16 cellular contexts compared by ENCODE assay signal in genomic region chr2:227416669-227417068, GRCh38. TPM values are rescaled to one million over a fixed set of nuclear protein-coding genes. Genes with fewer than 3 reads are reported as not detected.
A peak's percentile ranks its signal among the peaks of the same experiment; 100 is the strongest.
DNase-seq lines count a peak whose midpoint lies in the region; ATAC-seq and TF ChIP-seq lines count a peak whose summit lies in the region.
"Had no signal": no experiment of that assay in that cellular context is flagged by ENCODE, and none has a peak within 500 bp of the region (broad histone marks: within the 10 kb centered on the region; RNA-seq: fewer than 3 reads in every experiment).

No MANE protein-coding gene starts in this region.

- no peaks in the 10 kb centered on the region for H3K9me3 ChIP-seq in BLaER1 treated with 17β-estradiol and CSF1 and Interleukin-3, amounts not matched to agents 10 nM and 100 nM (replicated peaks in 1 of 11)
- no peaks in the 10 kb centered on the region for H3K9me3 ChIP-seq in SJCRH30 (replicated peaks)
- H3K9me3 ChIP-seq in smooth muscle cell (replicated peaks; ENCODE audit: low read depth) = no peaks in the 10 kb centered on the region
- H3K9me3 ChIP-seq: prostate gland had no signal

- H3K4me3 ChIP-seq in BLaER1 treated with 17β-estradiol and CSF1 and Interleukin-3, amounts not matched to agents 10 nM and 100 nM = no peak overlapping the region
- H3K4me3 ChIP-seq in SJCRH30 = no peak overlapping the region
- no peak overlapping the region for H3K4me3 ChIP-seq in smooth muscle cell
- H3K4me3 ChIP-seq: prostate gland had no signal

- no peak for TF ChIP-seq CTCF in smooth muscle cell (IDR thresholded peaks at IDR 0.05; ENCODE audit: borderline replicate concordance, insufficient read depth, poor library complexity, severe bottlenecking)

- no peaks in the 10 kb centered on the region for H3K27me3 ChIP-seq in BLaER1 treated with 17β-estradiol and CSF1 and Interleukin-3, amounts not matched to agents 10 nM and 100 nM
- no peaks in the 10 kb centered on the region for H3K27me3 ChIP-seq in SJCRH30
- H3K27me3 ChIP-seq in smooth muscle cell (ENCODE audit: low read depth) = no peaks in the 10 kb centered on the region

- H2AFZ ChIP-seq in smooth muscle cell (ENCODE audit: low read depth) = peak overlapping the region; percentile 62

- H3K4me1 ChIP-seq in BLaER1 treated with 17β-estradiol and CSF1 and Interleukin-3, amounts not matched to agents 10 nM and 100 nM = peaks cover 24 to 92% (median 73%) of the 10 kb centered on the region in 10 experiments
- H3K4me1 ChIP-seq in SJCRH30 = peaks cover 19% of the 10 kb centered on the region
- H3K4me1 ChIP-seq in smooth muscle cell (ENCODE audit: low read depth) = no peaks in the 10 kb centered on the region
- H3K4me1 ChIP-seq: prostate gland had no signal

- WGBS in smooth muscle cell (ENCODE audit: low lambda C conversion rate) = 96% methylated on average over 4 of the region's 4 CpGs

- peak overlapping the region; percentile 55 to 80 (median 77); a peak in 21 of 22 replicates for H3K9ac ChIP-seq in BLaER1 treated with 17β-estradiol and CSF1 and Interleukin-3, amounts not matched to agents 10 nM and 100 nM
- H3K9ac ChIP-seq in smooth muscle cell (ENCODE audit: low read depth) = no peak overlapping the region

- intact Hi-C loops in left ventricle myocardium superior (cut with micrococcal nuclease) = no loop called here

- ATAC-seq in left ventricle myocardium superior = peak; percentile 48
- ATAC-seq: T-cell had no signal

- H3K79me2 ChIP-seq in smooth muscle cell (ENCODE audit: low read depth) = no peaks in the 10 kb centered on the region

- H3K36me3 ChIP-seq in BLaER1 treated with 17β-estradiol and CSF1 and Interleukin-3, amounts not matched to agents 10 nM and 100 nM = no peaks in the 10 kb centered on the region
- no peaks in the 10 kb centered on the region for H3K36me3 ChIP-seq in SJCRH30
- no peaks in the 10 kb centered on the region for H3K36me3 ChIP-seq in smooth muscle cell (ENCODE audit: low read depth)
- H3K36me3 ChIP-seq: prostate gland had no signal

- DNase-seq in SJCRH30 (peak in 1 of 2 experiments; percentile 52), left ventricle myocardium superior (no peak), smooth muscle cell (lab: John Stamatoyannopoulos, UW; ENCODE audit: unreplicated experiment) (no peak), SW480 (ENCODE audit: low spot score) (no peak), NCI-H510A (lab: John Stamatoyannopoulos, UW) (no peak), mucosa of gallbladder (ENCODE audit: low spot score) (no peak), kidney tubule cell (ENCODE audit: low spot score) (no peak)
- DNase-seq: activated CD4-positive, alpha-beta T cell treated with anti-CD3 and anti-CD28 coated beads, Interleukin-2, amount 50 U/mL, for 48 hours; NCI-H1417 treated with DMSO at 0.1 percent for 48 hours; NCI-H226; T-cell had no signal

- H4K20me1 ChIP-seq in BLaER1 treated with 17β-estradiol and CSF1 and Interleukin-3, amounts not matched to agents 10 nM and 100 nM = no peaks in the 10 kb centered on the region
- H4K20me1 ChIP-seq in smooth muscle cell (ENCODE audit: low read depth) = no peaks in the 10 kb centered on the region

- H3K27ac ChIP-seq in BLaER1 treated with 17β-estradiol and CSF1 and Interleukin-3, amounts not matched to agents 10 nM and 100 nM = peak overlapping the region; percentile 84 to 95 (median 90)
- H3K27ac ChIP-seq in SJCRH30 (peak overlapping the region; percentile 75), smooth muscle cell (ENCODE audit: low read depth) (no peak overlapping the region)
- H3K27ac ChIP-seq: prostate gland had no signal

- H3K4me2 ChIP-seq in BLaER1 treated with 17β-estradiol and CSF1 and Interleukin-3, amounts not matched to agents 10 nM and 100 nM = peak overlapping the region; percentile 39 to 87 (median 75); a peak in 21 of 22 replicates
- H3K4me2 ChIP-seq in smooth muscle cell = no peak overlapping the region

- no peaks in the 10 kb centered on the region for H3F3A ChIP-seq in smooth muscle cell (ENCODE audit: low read depth)

RNA-seq across cellular contexts. Expression of gene SCYGR1, which starts 28.9 kb away (rescaled TPM):
- total RNA-seq in SJCRH30 (2014; rRNA removed; shearing (Covaris generic)) = not detected in 2 replicates
- total RNA-seq in left ventricle myocardium superior (not detected), smooth muscle cell (not detected in 2 replicates), mucosa of gallbladder (not detected)
- not detected in 2 replicates for polyA plus RNA-seq in smooth muscle cell
- total RNA-seq: cerebellum, frontal cortex, HT-29, prostate gland, T-cell had no signal

RNA-seq across cellular contexts. Expression of gene TM4SF20, which starts 37.6 kb away (rescaled TPM):
- total RNA-seq in SJCRH30 (2014; rRNA removed; shearing (Covaris generic)) = not detected in 2 replicates
- total RNA-seq in left ventricle myocardium superior = not detected
- not detected in 2 replicates for total RNA-seq in smooth muscle cell
- polyA plus RNA-seq in smooth muscle cell = not detected in 2 replicates
- not detected for total RNA-seq in mucosa of gallbladder
- total RNA-seq: cerebellum, frontal cortex, prostate gland, T-cell had no signal

RNA-seq across cellular contexts. Expression of gene AGFG1, which starts 55.3 kb away (rescaled TPM):
- total RNA-seq in SJCRH30 (2014; rRNA removed; shearing (Covaris generic)) = 76.0 and 89.9 TPM in 2 replicates
- total RNA-seq in left ventricle myocardium superior = 55.2 TPM
- total RNA-seq in smooth muscle cell = 127 and 143 TPM in 2 replicates
- polyA plus RNA-seq in smooth muscle cell = 60.5 and 61.1 TPM in 2 replicates
- 77.9 TPM for total RNA-seq in mucosa of gallbladder
